In the genomic region with DNA sequence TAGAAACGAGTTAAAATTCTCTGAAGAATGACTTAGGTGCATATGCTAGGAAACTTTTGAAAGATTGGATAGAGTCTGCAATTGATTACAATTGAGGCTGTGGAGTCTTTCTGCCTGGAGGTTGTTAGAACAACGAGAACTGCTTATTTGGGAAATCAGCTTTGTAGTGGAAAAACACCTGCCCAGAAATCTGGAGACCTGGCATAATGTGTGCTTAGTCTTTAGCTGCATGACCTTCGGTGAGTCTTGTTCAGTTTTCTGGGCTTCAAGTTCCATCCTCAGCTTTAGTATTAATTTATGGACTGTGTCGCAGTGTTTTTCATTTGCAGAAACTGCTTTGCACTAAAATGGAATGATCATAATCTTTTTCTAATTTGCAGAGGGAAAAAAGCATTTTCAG, we compare ENCODE assay signal across 16 cellular contexts. TPM values are rescaled to one million over a fixed set of nuclear protein-coding genes. Genes with fewer than 3 reads are reported as not detected.
A peak's percentile ranks its signal among the peaks of the same experiment; 100 is the strongest.
DNase-seq lines count a peak whose midpoint lies in the region; ATAC-seq and TF ChIP-seq lines count a peak whose summit lies in the region.
"Had no signal": no experiment of that assay in that cellular context is flagged by ENCODE, and none has a peak within 500 bp of the region (broad histone marks: within the 10 kb centered on the region; RNA-seq: fewer than 3 reads in every experiment).

No MANE protein-coding gene starts in this region.

- H3K27me3 ChIP-seq in heart right ventricle (no peaks in the 10 kb centered on the region), right atrium auricular region (no peaks in the 10 kb centered on the region), Loucy (ENCODE audit: insufficient read depth, low read length, poor library complexity, severe bottlenecking) (no peaks in the 10 kb centered on the region), skeletal muscle tissue (ENCODE audit: control insufficient read depth in 3 of 3, insufficient read depth in 3 of 3, low read length in 3 of 3) (no peaks in the 10 kb centered on the region), SJCRH30 (no peaks in the 10 kb centered on the region)
- H3K27me3 ChIP-seq: BE2C had no signal

- H3K27me3 Mint-ChIP-seq in naive B cell = no peaks in the 10 kb centered on the region

- no peak overlapping the region for H2AFZ ChIP-seq in Loucy (ENCODE audit: low read length)

- H3K4me3 Mint-ChIP-seq in naive B cell = no peak overlapping the region

- 64 to 70% methylated on average over 4 of the region's 4 CpGs for whole genome bisulfite sequencing in heart right ventricle, 2 donors

- no peaks in the 10 kb centered on the region for H3K36me3 ChIP-seq in heart right ventricle
- no peaks in the 10 kb centered on the region for H3K36me3 ChIP-seq in right atrium auricular region
- no peaks in the 10 kb centered on the region for H3K36me3 ChIP-seq in Loucy (ENCODE audit: insufficient read depth, low read length)
- H3K36me3 ChIP-seq in skeletal muscle tissue (ENCODE audit: control insufficient read depth in 3 of 3, insufficient read depth in 3 of 3, low read length in 3 of 3) = no peaks in the 10 kb centered on the region
- H3K36me3 ChIP-seq in SJCRH30 = no peaks in the 10 kb centered on the region
- H3K36me3 ChIP-seq: BE2C had no signal

- H3K9me3 Mint-ChIP-seq in naive B cell = no peaks in the 10 kb centered on the region

- H3K36me3 Mint-ChIP-seq in naive B cell = no peaks in the 10 kb centered on the region

- intact Hi-C loops in heart right ventricle (cut with DNase I) = no loop called here

- H3K79me2 ChIP-seq in Loucy (ENCODE audit: insufficient read depth, low read length) = peaks cover 100% of the 10 kb centered on the region

- H3K4me3 ChIP-seq in heart right ventricle (no peak overlapping the region), right atrium auricular region (no peak overlapping the region), Loucy (ENCODE audit: low read length, poor library complexity, severe bottlenecking) (peak overlapping the region; percentile 57), skeletal muscle tissue (ENCODE audit: low read length in 3 of 3) (no peak overlapping the region), SJCRH30 (no peak overlapping the region)

- no peaks in the 10 kb centered on the region for H3K9me2 ChIP-seq in Loucy (replicated peaks; ENCODE audit: low read depth, low read length)

- H3K27ac Mint-ChIP-seq in naive B cell = peak overlapping the region in 4 of 6 donors; percentile 20 to 74 (median 60)

- peaks cover 18 to 95% (median 81%) of the 10 kb centered on the region in 9 donors for H3K4me1 ChIP-seq in heart right ventricle
- peaks cover 0 to 76% of the 10 kb centered on the region in 2 donors for H3K4me1 ChIP-seq in right atrium auricular region
- peaks cover 53% of the 10 kb centered on the region for H3K4me1 ChIP-seq in Loucy (ENCODE audit: insufficient read depth, low read length, poor library complexity, severe bottlenecking)
- H3K4me1 ChIP-seq in skeletal muscle tissue (ENCODE audit: control insufficient read depth in 3 of 3, insufficient read depth in 3 of 3, low read length in 3 of 3) = peaks cover 37 to 43% (median 39%) of the 10 kb centered on the region in 3 donors
- peaks cover 12% of the 10 kb centered on the region for H3K4me1 ChIP-seq in SJCRH30
- H3K4me1 ChIP-seq: BE2C had no signal

- H3K9me3 ChIP-seq in heart right ventricle = no peaks in the 10 kb centered on the region
- no peaks in the 10 kb centered on the region for H3K9me3 ChIP-seq in right atrium auricular region
- no peaks in the 10 kb centered on the region for H3K9me3 ChIP-seq in Loucy (ENCODE audit: insufficient read depth, low read depth, low read length)
- no peaks in the 10 kb centered on the region for H3K9me3 ChIP-seq in skeletal muscle tissue (ENCODE audit: control insufficient read depth in 3 of 3, low read length in 3 of 3)
- no peaks in the 10 kb centered on the region for H3K9me3 ChIP-seq in SJCRH30 (replicated peaks)
- H3K9me3 ChIP-seq: BE2C had no signal

- H3F3A ChIP-seq in Loucy (ENCODE audit: low read depth) = peaks cover 4% of the 10 kb centered on the region; the same call in 1 of the 2 replicates

- ATAC-seq in heart right ventricle (no peak), naive B cell (ENCODE audit: low read depth in 2 of 2) (no peak), GM21717 (IDR thresholded peaks at IDR 0.05; ENCODE audit: unreplicated experiment) (no peak)

- H3K9ac ChIP-seq in Loucy (ENCODE audit: low read depth, low read length, poor library complexity, severe bottlenecking) (peak overlapping the region; percentile 47), skeletal muscle tissue (ENCODE audit: low read depth in 1 of 3, low read length in 3 of 3) (no peak overlapping the region)

- H3K27ac ChIP-seq in heart right ventricle = peak overlapping the region in 9 of 10 donors; percentile 18 to 92 (median 77)
- peak overlapping the region in 1 of 2 donors; percentile 10 for H3K27ac ChIP-seq in right atrium auricular region
- H3K27ac ChIP-seq in skeletal muscle tissue (ENCODE audit: low read depth, low read length) = peak overlapping the region; percentile 44
- no peak overlapping the region for H3K27ac ChIP-seq in SJCRH30

- TF ChIP-seq CTCF in heart right ventricle (IDR thresholded peaks at IDR 0.05) (no peak), right atrium auricular region (IDR thresholded peaks at IDR 0.05) (no peak), Loucy (conservative IDR thresholded peaks at IDR 0.05; ENCODE audit: low read length) (no peak)

- peak overlapping the region; percentile 81 for H3K4me2 ChIP-seq in Loucy (ENCODE audit: low read depth, low read length, poor library complexity, severe bottlenecking)

- peaks cover 50 to 72% (median 64%) of the 10 kb centered on the region in 3 donors for H3K4me1 Mint-ChIP-seq in naive B cell

- DNase-seq in heart right ventricle (no peak), right atrium auricular region (ENCODE audit: low spot score) (no peak), naive B cell (no peak), SJCRH30 (no peak)
- DNase-seq: BE2C, DMS79 treated with DMSO at 0.1 percent for 48 hours, Karpas-422, NCI-H1105, NCI-H1694 treated with DMSO at 0.1 percent for 48 hours, NCI-H2107, NCI-H2227 treated with DMSO at 0.1 percent for 48 hours, NCI-H524, SHP77 treated with DMSO at 0.1 percent for 48 hours had no signal

- peaks cover 65% of the 10 kb centered on the region for H4K20me1 ChIP-seq in Loucy (ENCODE audit: insufficient read depth, low read length, poor library complexity, severe bottlenecking)

RNA-seq across cellular contexts. Expression of a gene that starts 31.7 kb away (rescaled TPM):
- total RNA-seq in heart right ventricle (10 to 100 TPM; 69.9 to 99.4 (median 90.1) TPM), right atrium auricular region (10 to 100 TPM; 35.6 to 58.1 TPM), skeletal muscle tissue (45.9 TPM)
- polyA plus RNA-seq in heart right ventricle (10 to 100 TPM; 26.0 to 32.3 TPM), naive B cell (ENCODE audit: low read depth in 6 of 6) (10 to 100 TPM in 5 of 6 donors, 1 to 10 TPM in 1; 9.4 to 27.7 (median 13.6) TPM)
- total RNA-seq in SJCRH30 (2014; rRNA removed; shearing (Covaris generic)) = 42.6 and 47.2 TPM in 2 replicates
